Comparison of ENCODE assay signal across 22 cellular contexts in the genomic region with DNA sequence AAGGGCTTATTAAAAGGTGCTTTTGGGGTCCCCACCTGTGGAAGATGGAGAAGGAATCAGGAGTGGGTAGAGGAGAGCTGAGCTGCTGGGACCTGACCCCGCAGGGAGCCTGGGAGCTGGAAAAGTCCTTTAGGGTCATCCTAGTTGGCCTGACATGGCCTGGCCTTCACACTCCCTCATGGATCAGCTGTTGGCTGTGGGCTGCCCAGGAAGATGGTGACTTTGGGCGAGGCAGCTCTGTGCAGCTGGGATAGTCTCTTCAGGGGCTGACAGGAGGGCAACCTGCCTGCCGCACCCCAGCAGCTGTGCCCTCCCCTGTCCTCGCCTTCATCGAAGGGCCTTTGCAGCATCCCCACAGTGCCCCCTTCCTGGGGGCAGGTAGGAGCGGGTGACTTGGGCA.
"Had no signal": no experiment of that assay in that cellular context is flagged by ENCODE, and none has a peak within 500 bp of the region (broad histone marks: within the 10 kb centered on the region; RNA-seq: fewer than 3 reads in every experiment).

No MANE protein-coding gene starts in this region.

- H3K27me3 Mint-ChIP-seq: activated CD4-positive, alpha-beta T cell treated with anti-CD3 and anti-CD28 coated beads, Interleukin-2, amount 10 ng/mL, durations not matched to agents 24 days and 14 days; activated CD8-positive, alpha-beta T cell treated with anti-CD3 and anti-CD28 coated beads for 36 hours had no signal

- H3K4me3 ChIP-seq: heart right ventricle, spleen, tibial nerve, uterus had no signal

- H3K9me3 ChIP-seq: heart right ventricle, spleen, tibial nerve, uterus had no signal

- ATAC-seq: activated CD8-positive, alpha-beta T cell treated with anti-CD3 and anti-CD28 coated beads for 36 hours; heart right ventricle; left ventricle myocardium superior had no signal

- DNase-seq: activated CD4-positive, alpha-beta T cell treated with anti-CD3 and anti-CD28 coated beads, Interleukin-2, amount 10 ng/mL, durations not matched to agents 24 days and 14 days; activated CD8-positive, alpha-beta T cell treated with anti-CD3 and anti-CD28 coated beads for 36 hours; activated naive CD4-positive, alpha-beta T cell treated with anti-CD3 and anti-CD28 coated beads for 36 hours; activated T-cell treated with anti-CD3 and anti-CD28 coated beads, Interleukin-2, amount 50 U/mL, for 1 hour; anterior cingulate cortex; cortex of kidney; effector CD4-positive, alpha-beta T cell; heart right ventricle; kidney glomerular epithelial cell; left ventricle myocardium superior; mesendoderm; nephron progenitor cell; occipital lobe; retina; spleen; stimulated activated CD4-positive, alpha-beta T cell treated with anti-CD3 and anti-CD28 coated beads, Interleukin-4, amount 100 ng/mL, for 4 hours; stimulated activated naive CD4-positive, alpha-beta T cell; T1000; uterus had no signal

- FAIRE-seq: frontal cortex had no signal

- H3K27ac Mint-ChIP-seq: activated CD4-positive, alpha-beta T cell treated with anti-CD3 and anti-CD28 coated beads, Interleukin-2, amount 10 ng/mL, durations not matched to agents 24 days and 14 days; activated CD8-positive, alpha-beta T cell treated with anti-CD3 and anti-CD28 coated beads for 36 hours; activated naive CD4-positive, alpha-beta T cell treated with anti-CD3 and anti-CD28 coated beads for 36 hours; activated T-helper 2 cell treated with anti-CD3 and anti-CD28 coated beads, Interferon-gamma antibody, Interleukin-2, Interleukin-4, amounts not matched to agents 10 μg/mL and 5 μg/mL and 100 μg/mL, durations not matched to agents 14 hours and 24 hours and 36 hours; nephron progenitor cell had no signal

- H3K36me3 ChIP-seq: uterus had no signal

- H3K4me3 Mint-ChIP-seq: activated CD4-positive, alpha-beta T cell treated with anti-CD3 and anti-CD28 coated beads, Interleukin-2, amount 10 ng/mL, durations not matched to agents 24 days and 14 days; activated CD8-positive, alpha-beta T cell treated with anti-CD3 and anti-CD28 coated beads for 36 hours; activated naive CD4-positive, alpha-beta T cell treated with anti-CD3 and anti-CD28 coated beads for 36 hours; nephron progenitor cell had no signal

- H3K27ac ChIP-seq: tibial nerve, uterus had no signal

- H3K27me3 ChIP-seq: heart right ventricle, spleen, tibial nerve, uterus had no signal

- H3K9me3 Mint-ChIP-seq: activated CD4-positive, alpha-beta T cell treated with anti-CD3 and anti-CD28 coated beads, Interleukin-2, amount 10 ng/mL, durations not matched to agents 24 days and 14 days; activated CD8-positive, alpha-beta T cell treated with anti-CD3 and anti-CD28 coated beads for 36 hours; activated naive CD4-positive, alpha-beta T cell treated with anti-CD3 and anti-CD28 coated beads for 36 hours; activated T-helper 2 cell treated with anti-CD3 and anti-CD28 coated beads, Interferon-gamma antibody, Interleukin-2, Interleukin-4, amounts not matched to agents 10 μg/mL and 5 μg/mL and 100 μg/mL, durations not matched to agents 14 hours and 24 hours and 36 hours; nephron progenitor cell had no signal
